ENCODE assay signal across 8 cellular contexts in the genomic region with DNA sequence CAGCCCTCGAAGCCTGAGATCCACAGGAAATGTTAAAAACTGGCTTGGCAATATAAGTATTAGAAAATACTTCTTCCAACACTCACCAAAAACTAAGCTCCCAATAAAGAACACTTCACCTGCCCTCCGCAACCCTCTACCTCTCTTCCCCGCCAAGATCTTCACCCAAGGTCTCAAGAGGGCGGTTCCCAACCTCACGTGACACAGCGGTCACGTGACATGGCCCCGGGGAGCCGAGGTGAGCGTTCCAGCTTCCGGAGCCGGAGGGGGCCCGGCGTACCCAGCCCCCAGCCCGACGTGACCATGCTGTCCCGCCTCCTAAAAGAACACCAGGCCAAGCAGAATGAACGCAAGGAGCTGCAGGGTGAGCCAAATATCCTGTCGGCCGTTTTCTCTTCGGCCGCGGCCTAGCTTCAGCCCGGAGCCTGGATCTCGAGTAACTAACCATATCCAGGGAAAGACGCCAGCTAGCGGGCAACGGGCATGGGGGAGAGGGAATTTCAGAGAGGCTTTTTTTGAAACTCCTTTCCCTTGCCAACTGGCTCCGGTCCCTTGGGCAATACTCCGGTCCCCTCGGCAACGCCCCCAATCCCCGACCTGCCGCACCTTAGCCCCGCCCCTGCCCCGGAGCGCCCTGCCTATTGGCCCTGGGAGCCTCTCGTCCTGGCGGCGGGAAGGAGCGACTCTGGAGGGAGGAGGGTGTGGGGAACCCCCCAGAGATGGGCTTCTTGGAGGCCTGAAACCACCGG. TPM values are rescaled to one million over a fixed set of nuclear protein-coding genes. Genes with fewer than 3 reads are reported as not detected.
A peak's percentile ranks its signal among the peaks of the same experiment; 100 is the strongest.
DNase-seq lines count a peak whose midpoint lies in the region; ATAC-seq, FAIRE-seq and TF ChIP-seq lines count a peak whose summit lies in the region.

Gene BLOC1S1, plus strand, starts transcription at position 214 of the 749 bp plus-strand sequence. Its CDS starts 6 bp downstream, at position 220.

- no peaks in the 10 kb centered on the region for H3K36me3 ChIP-seq in adipocyte (ENCODE audit: control insufficient read depth, insufficient read depth, low read length, severe bottlenecking)
- no peaks in the 10 kb centered on the region for H3K36me3 ChIP-seq in cardiac muscle cell
- H3K36me3 ChIP-seq in transverse colon: no peaks in the 10 kb centered on the region

- TF ChIP-seq EP300 in transverse colon (IDR thresholded peaks at IDR 0.05; ENCODE audit: low read depth): peak; percentile 67

- H3K4me1 ChIP-seq in adipocyte (ENCODE audit: control insufficient read depth, insufficient read depth, low read length): peaks cover 79% of the 10 kb centered on the region
- peaks cover 22% of the 10 kb centered on the region for H3K4me1 ChIP-seq in cardiac muscle cell (ENCODE audit: low read depth)
- peaks cover 38 to 56% (median 46%) of the 10 kb centered on the region in 4 donors for H3K4me1 ChIP-seq in transverse colon

- intact Hi-C loops in transverse colon (cut with DNase I; ENCODE audit: low total_unique reads): no loop called here

- H3K9ac ChIP-seq in adipocyte (ENCODE audit: low read length): peak within 1 kb of the TSS; percentile 89

- peak; percentile 85 for FAIRE-seq in GM12892 (lab: Jason Lieb, UNC)

- H3K27me3 ChIP-seq in adipocyte (replicated peaks; ENCODE audit: control insufficient read depth, insufficient read depth, low read length) (no peaks in the 10 kb centered on the region), cardiac muscle cell (no peaks in the 10 kb centered on the region), transverse colon (no peaks in the 10 kb centered on the region)

- H3K27ac ChIP-seq in cardiac muscle cell (peak within 1 kb of the TSS; percentile 91), transverse colon (peak within 1 kb of the TSS; percentile 97 to 99 (median 99))

- TF ChIP-seq POLR2A in GM12892 (IDR thresholded peaks at IDR 0.05; ENCODE audit: low read depth, low read length) (peak; percentile 52), transverse colon (IDR thresholded peaks at IDR 0.05) (peak; percentile 70)

- DNase-seq in GM12892 (ENCODE audit: insufficient read length) (peak; percentile 97), NCI-H1436 treated with DMSO at 0.1 percent for 48 hours (lab: John Stamatoyannopoulos, UW) (peak; percentile 37), T follicular helper cell (ENCODE audit: low read depth) (peak; percentile 91), adipocyte (ENCODE audit: low read depth) (peak; percentile 94), cardiac muscle cell (ENCODE audit: low read depth in 1 of 2, low spot score in 1 of 2) (peak; percentile 91 to 94), pons (ENCODE audit: low spot score) (peak; percentile 92), transverse colon (peak; percentile 96)

- in situ Hi-C loops in transverse colon (cut with MboI; ENCODE audit: low pct_ligation_motif_present in 1 of 4, low pct_unique_long_range_greater_than_20kb in 1 of 4, low sequenced_read_pairs in 3 of 4): no loop called here

- H3K9me3 ChIP-seq in adipocyte (ENCODE audit: control insufficient read depth, low read length) (no peaks in the 10 kb centered on the region), cardiac muscle cell (ENCODE audit: low read depth) (no peaks in the 10 kb centered on the region), transverse colon (no peaks in the 10 kb centered on the region)

- TF ChIP-seq CTCF in cardiac muscle cell (IDR thresholded peaks at IDR 0.05; ENCODE audit: low read depth, low read length): no peak
- TF ChIP-seq CTCF in transverse colon (IDR thresholded peaks at IDR 0.05): peak in 1 of 5 experiments; percentile 30

- peak; percentile 80 for ATAC-seq in HG02840 (IDR thresholded peaks at IDR 0.05; ENCODE audit: low FRiP score, unreplicated experiment)

- peak within 1 kb of the TSS; percentile 84 for H3K4me3 ChIP-seq in adipocyte (ENCODE audit: low read length)
- peak within 1 kb of the TSS; percentile 93 for H3K4me3 ChIP-seq in cardiac muscle cell
- H3K4me3 ChIP-seq in transverse colon: peak within 1 kb of the TSS; percentile 69 to 93 (median 80)

- WGBS in transverse colon (ENCODE audit: low coverage in 1 of 2), 2 donors: 1% methylated on average over 35 of the region's 42 CpGs; no CpG with 5 or more reads in 1 of the 2 donors

RNA-seq across cellular contexts. Expression of gene BLOC1S1, which starts in this region (rescaled TPM):
- 87.6 TPM for polyA plus RNA-seq in GM12892 (2012; ENCODE audit: missing spikeins)
- total RNA-seq in cardiac muscle cell (133 and 194 TPM in 2 replicates), transverse colon (100 to 1,000 TPM; 158 to 494 (median 381) TPM)
- 147 and 159 TPM in 2 replicates for polyA plus RNA-seq in cardiac muscle cell

Comparison
In these comparisons a context has a peak if more than half of its experiments do, and no peak if none do; other contexts are left out.
1. Peak in every context shown above with its lines: DNase-seq, ATAC-seq, H3K4me3 ChIP-seq and H3K27ac ChIP-seq.
2. DNase-seq: peak in every context shown above with its lines; median percentile 97 in GM12892; 96 in transverse colon; 94 in adipocyte; 92 in cardiac muscle cell; 92 in pons; 91 in T follicular helper cell; 37 in NCI-H1436 treated with DMSO at 0.1 percent for 48 hours.